ENCODE assay signal across 1 cellular context in the genomic region with DNA sequence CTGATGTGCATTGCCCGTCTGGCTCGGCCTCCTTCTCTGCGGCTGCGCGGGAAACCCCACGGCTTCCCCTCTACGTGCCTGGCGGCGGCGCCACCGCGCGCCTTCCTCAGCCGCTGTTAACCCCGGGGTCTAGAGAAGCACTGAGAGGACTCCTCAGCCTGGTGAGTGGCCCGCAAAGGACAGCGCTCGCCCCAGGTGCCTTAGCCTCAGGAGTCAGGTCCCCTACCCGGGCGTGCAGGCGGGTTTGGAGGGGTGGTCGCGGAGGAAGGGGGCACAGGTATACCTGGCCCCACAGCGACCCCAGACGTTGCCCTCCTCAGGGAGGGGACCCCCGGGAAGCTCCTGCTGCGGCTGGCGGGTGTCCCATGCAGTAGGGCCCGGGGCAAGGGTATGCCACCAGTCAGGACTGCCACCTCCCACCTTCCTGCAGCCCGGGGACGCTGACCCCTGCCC.
TF ChIP-seq lines count a peak whose summit lies in the region.

No MANE protein-coding gene starts in this region.

TF ChIP-seq in H1, 55 proteins besides CTCF, POLR2A, EP300 and RAD21:
- TF ChIP-seq JUN (IDR thresholded peaks at IDR 0.05; ENCODE audit: low read depth, low read length) (no peak), SP1 (IDR thresholded peaks at IDR 0.05; ENCODE audit: low read depth, low read length) (no peak), TCF12 (IDR thresholded peaks at IDR 0.05; ENCODE audit: low read depth, low read length) (no peak), TEAD4 (IDR thresholded peaks at IDR 0.05; ENCODE audit: low read depth, low read length) (no peak), GTF2F1 (IDR thresholded peaks at IDR 0.05; ENCODE audit: borderline replicate concordance, low read depth, low read length) (no peak), CHD1 (IDR thresholded peaks at IDR 0.05; ENCODE audit: low read depth, low read length) (no peak), BCL11A (IDR thresholded peaks at IDR 0.05; ENCODE audit: low read depth in 2 of 2, low read length in 2 of 2) (no peak), SIN3A (conservative IDR thresholded peaks at IDR 0.05 in 1 of 2, IDR thresholded peaks at IDR 0.05 in 1 of 2; ENCODE audit: low read depth in 1 of 2, low read length in 2 of 2) (no peak), FOSL1 (IDR thresholded peaks at IDR 0.05; ENCODE audit: insufficient read depth, low read depth, low read length) (no peak), EGR1 (IDR thresholded peaks at IDR 0.05; ENCODE audit: borderline replicate concordance, low read depth, low read length) (no peak)
- TF ChIP-seq, protein P1, sequence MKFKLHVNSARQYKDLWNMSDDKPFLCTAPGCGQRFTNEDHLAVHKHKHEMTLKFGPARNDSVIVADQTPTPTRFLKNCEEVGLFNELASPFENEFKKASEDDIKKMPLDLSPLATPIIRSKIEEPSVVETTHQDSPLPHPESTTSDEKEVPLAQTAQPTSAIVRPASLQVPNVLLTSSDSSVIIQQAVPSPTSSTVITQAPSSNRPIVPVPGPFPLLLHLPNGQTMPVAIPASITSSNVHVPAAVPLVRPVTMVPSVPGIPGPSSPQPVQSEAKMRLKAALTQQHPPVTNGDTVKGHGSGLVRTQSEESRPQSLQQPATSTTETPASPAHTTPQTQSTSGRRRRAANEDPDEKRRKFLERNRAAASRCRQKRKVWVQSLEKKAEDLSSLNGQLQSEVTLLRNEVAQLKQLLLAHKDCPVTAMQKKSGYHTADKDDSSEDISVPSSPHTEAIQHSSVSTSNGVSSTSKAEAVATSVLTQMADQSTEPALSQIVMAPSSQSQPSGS (IDR thresholded peaks at IDR 0.05; ENCODE audit: low read length): no peak
